In genomic region chr16:57647136-57647875, GRCh38 we compare ENCODE assay signal across 13 cellular contexts. TPM values are rescaled to one million over a fixed set of nuclear protein-coding genes. Genes with fewer than 3 reads are reported as not detected.
DNase-seq lines count a peak whose midpoint lies in the region; ATAC-seq and TF ChIP-seq lines count a peak whose summit lies in the region.
"Had no signal": no experiment of that assay in that cellular context is flagged by ENCODE, and none has a peak within 500 bp of the region (broad histone marks: within the 10 kb centered on the region; RNA-seq: fewer than 3 reads in every experiment).

No MANE protein-coding gene starts in this region.

- no peak for TF ChIP-seq CTCF in heart left ventricle (IDR thresholded peaks at IDR 0.05)
- no peak for TF ChIP-seq CTCF in body of pancreas (IDR thresholded peaks at IDR 0.05)
- no peak for TF ChIP-seq CTCF in vagina (IDR thresholded peaks at IDR 0.05)

- H3K23ac ChIP-seq in mesenchymal stem cell (ENCODE audit: low read length in 2 of 2) = no peak overlapping the region

- TF ChIP-seq POLR2A in heart left ventricle (IDR thresholded peaks at IDR 0.05) (no peak), body of pancreas (IDR thresholded peaks at IDR 0.05) (no peak), vagina (IDR thresholded peaks at IDR 0.05) (no peak)

- H2BK15ac ChIP-seq in mesenchymal stem cell (ENCODE audit: low read depth, poor library complexity, severe bottlenecking) = no peak overlapping the region

- intact Hi-C loops in heart left ventricle (cut with DNase I) = loop anchor here in 6 of 10 donors (5.0 kb wide), 4 partner anchors 40 to 75 kb away; no protein-coding TSS in a partner anchor
- intact Hi-C loops in cardiac septum (cut with DNase I) = no loop called here
- intact Hi-C loops in body of pancreas (cut with DNase I) = loop anchor here (5.0 kb wide), 1 partner anchor 55 kb away; no protein-coding TSS in a partner anchor
- intact Hi-C loops in vagina (cut with DNase I) = loop anchor here (5.0 kb wide), 1 partner anchor 55 kb away; no protein-coding TSS in a partner anchor

- no peak overlapping the region for H2BK12ac ChIP-seq in mesenchymal stem cell (ENCODE audit: low read length in 2 of 2)

- no peak overlapping the region for H2BK120ac ChIP-seq in mesenchymal stem cell (ENCODE audit: low read depth, low read length)

- no peak overlapping the region for H3K14ac ChIP-seq in mesenchymal stem cell (ENCODE audit: low read length in 2 of 2)

- H3K79me1 ChIP-seq in mesenchymal stem cell (replicated peaks; ENCODE audit: low read length, poor library complexity, severe bottlenecking) = peaks cover 27% of the 10 kb centered on the region

- H2AFZ ChIP-seq in mesenchymal stem cell (ENCODE audit: low read depth, low read length) = no peak overlapping the region
- H2AFZ ChIP-seq: hepatocyte had no signal

- DNase-seq in heart left ventricle (no peak), cardiac septum (ENCODE audit: low spot score) (no peak), body of pancreas (no peak), mesenchymal stem cell (no peak), vagina (ENCODE audit: extremely low spot score in 2 of 2) (no peak), NCI-H345 (lab: John Stamatoyannopoulos, UW) (no peak), germinal center (ENCODE audit: low spot score) (no peak), NCI-H2196 treated with DMSO at 0.1 percent for 48 hours (lab: John Stamatoyannopoulos, UW; ENCODE audit: unreplicated experiment) (no peak)
- DNase-seq: colonic mucosa, NCI-H1436 had no signal

- H3K4me1 ChIP-seq in heart left ventricle (peaks cover 0 to 50% (median 31%) of the 10 kb centered on the region in 12 donors), body of pancreas (peaks cover 14% of the 10 kb centered on the region), mesenchymal stem cell (ENCODE audit: control insufficient read depth, insufficient read depth, low read depth, low read length) (peaks cover 50% of the 10 kb centered on the region), vagina (peaks cover 48% of the 10 kb centered on the region)
- H3K4me1 ChIP-seq: colonic mucosa had no signal

- H4K91ac ChIP-seq in mesenchymal stem cell (ENCODE audit: low read length) = no peak overlapping the region

- WGBS in heart left ventricle, 4 donors = 50 to 56% (median 52%) methylated on average over 8 to 10 of the region's 10 CpGs
- WGBS in body of pancreas, 2 donors = 68 to 70% methylated on average over 9 to 10 of the region's 10 CpGs
- 60% methylated on average over 7 of the region's 10 CpGs for WGBS in mesenchymal stem cell

- H4K8ac ChIP-seq in mesenchymal stem cell (ENCODE audit: low read length) = no peak overlapping the region

- H3K9me3 ChIP-seq in heart left ventricle = no peaks in the 10 kb centered on the region
- no peaks in the 10 kb centered on the region for H3K9me3 ChIP-seq in body of pancreas
- no peaks in the 10 kb centered on the region for H3K9me3 ChIP-seq in mesenchymal stem cell (ENCODE audit: control insufficient read depth, low read length)
- no peaks in the 10 kb centered on the region for H3K9me3 ChIP-seq in vagina
- H3K9me3 ChIP-seq: colonic mucosa, SJSA1 had no signal

- H3K9ac ChIP-seq in mesenchymal stem cell (ENCODE audit: low read length) = no peak overlapping the region

- H3K36me3 ChIP-seq in heart left ventricle (peaks cover 0 to 21% (median 8%) of the 10 kb centered on the region in 9 donors), body of pancreas (replicated peaks in 1 of 2; ENCODE audit: insufficient read depth in 1 of 2, low read depth in 2 of 2) (peaks cover 9% of the 10 kb centered on the region in 2 donors), mesenchymal stem cell (ENCODE audit: control insufficient read depth in 1 of 2, insufficient read depth in 2 of 2, low read depth in 1 of 2, low read length in 2 of 2) (peaks cover 14 to 71% of the 10 kb centered on the region in 2 experiments), vagina (peaks cover 0 to 11% of the 10 kb centered on the region in 2 donors)
- H3K36me3 ChIP-seq: colonic mucosa, SJSA1 had no signal

- H3K4ac ChIP-seq in mesenchymal stem cell (ENCODE audit: low read depth in 1 of 2, low read length in 2 of 2) = no peak overlapping the region

- no peaks in the 10 kb centered on the region for H3K27me3 ChIP-seq in heart left ventricle
- H3K27me3 ChIP-seq in body of pancreas = no peaks in the 10 kb centered on the region
- H3K27me3 ChIP-seq in mesenchymal stem cell (ENCODE audit: control insufficient read depth in 1 of 2, insufficient read depth in 1 of 2, low read length in 2 of 2) = no peaks in the 10 kb centered on the region
- no peaks in the 10 kb centered on the region for H3K27me3 ChIP-seq in vagina
- H3K27me3 ChIP-seq: colonic mucosa, hepatocyte, SJSA1 had no signal

- peak; percentile 8 to 62 (median 21) for ATAC-seq in heart left ventricle
- ATAC-seq in body of pancreas = no peak

- no peak overlapping the region for H3K18ac ChIP-seq in mesenchymal stem cell (ENCODE audit: low read depth in 1 of 2, low read length in 2 of 2)

- H3K4me2 ChIP-seq in mesenchymal stem cell (ENCODE audit: low read length, poor library complexity, severe bottlenecking) = no peak overlapping the region
- H3K4me2 ChIP-seq: hepatocyte had no signal

- no peak overlapping the region for H2BK5ac ChIP-seq in mesenchymal stem cell (ENCODE audit: low read depth, low read length, poor library complexity, severe bottlenecking)

- H3K27ac ChIP-seq in heart left ventricle (peak overlapping the region; percentile 71 to 93 (median 86)), body of pancreas (peak overlapping the region in 3 of 4 donors; percentile 6 to 42 (median 42)), mesenchymal stem cell (ENCODE audit: low read length, poor library complexity, severe bottlenecking) (no peak overlapping the region), vagina (peak overlapping the region; percentile 60)
- H3K27ac ChIP-seq: colonic mucosa, hepatocyte, SJSA1 had no signal

- H3K4me3 ChIP-seq in heart left ventricle = peak overlapping the region in 1 of 12 donors; percentile 7
- no peak overlapping the region for H3K4me3 ChIP-seq in body of pancreas
- H3K4me3 ChIP-seq in mesenchymal stem cell (ENCODE audit: insufficient read depth in 1 of 2, low read depth in 1 of 2, low read length in 2 of 2) = no peak overlapping the region
- no peak overlapping the region for H3K4me3 ChIP-seq in vagina
- H3K4me3 ChIP-seq: colonic mucosa, hepatocyte, SJSA1 had no signal

- H2AK5ac ChIP-seq in mesenchymal stem cell (ENCODE audit: low read length, severe bottlenecking) = peak overlapping the region; percentile 53

RNA-seq across cellular contexts. Expression of gene ADGRG1, which starts 18.9 kb away (rescaled TPM):
- 10 to 100 TPM; 15.2 to 65.2 (median 17.5) TPM for total RNA-seq in heart left ventricle
- 10 to 100 TPM; 14.1 to 23.3 TPM for polyA plus RNA-seq in heart left ventricle
- 15.9 TPM for total RNA-seq in cardiac septum
- 10 to 100 TPM; 53.7 to 61.6 TPM for total RNA-seq in body of pancreas
- 4.0 TPM for polyA plus RNA-seq in mesenchymal stem cell (2013, experiment 1 of 2)
- 4.4 TPM for polyA plus RNA-seq in mesenchymal stem cell (2013, experiment 2 of 2)
- 97.7 TPM for total RNA-seq in vagina

RNA-seq across cellular contexts. Expression of gene ADGRG3, which starts 20.8 kb away (rescaled TPM):
- total RNA-seq in heart left ventricle (1 to 10 TPM in 1 of 9 donors, under 1 TPM in 8; 0.12 to 1.4 (median 0.53) TPM), cardiac septum (1.0 TPM), body of pancreas (1 to 10 TPM; 2.0 to 6.0 TPM), vagina (10.3 TPM)
- polyA plus RNA-seq in heart left ventricle = under 1 TPM; 0.15 to 0.61 TPM
- polyA plus RNA-seq in mesenchymal stem cell (2013, experiment 1 of 2) = not detected
- not detected for polyA plus RNA-seq in mesenchymal stem cell (2013, experiment 2 of 2)
- total RNA-seq: H4, hepatocyte, SJSA1 had no signal
- polyA plus RNA-seq: hepatocyte had no signal

RNA-seq across cellular contexts. Expression of gene DRC7, which starts 47.3 kb away (rescaled TPM):
- total RNA-seq in heart left ventricle (under 1 TPM in 1 of 9 donors, not detected in 8; 0.29 TPM), cardiac septum (not detected), body of pancreas (1 to 10 TPM in 1 of 2 donors, not detected in 1; 1.3 TPM), vagina (not detected)
- polyA plus RNA-seq in heart left ventricle = not detected
- polyA plus RNA-seq in mesenchymal stem cell (2013, experiment 1 of 2) = not detected
- polyA plus RNA-seq in mesenchymal stem cell (2013, experiment 2 of 2) = not detected
- total RNA-seq: colonic mucosa, SJSA1 had no signal
